8 cellular contexts compared by ENCODE assay signal in the genomic region with DNA sequence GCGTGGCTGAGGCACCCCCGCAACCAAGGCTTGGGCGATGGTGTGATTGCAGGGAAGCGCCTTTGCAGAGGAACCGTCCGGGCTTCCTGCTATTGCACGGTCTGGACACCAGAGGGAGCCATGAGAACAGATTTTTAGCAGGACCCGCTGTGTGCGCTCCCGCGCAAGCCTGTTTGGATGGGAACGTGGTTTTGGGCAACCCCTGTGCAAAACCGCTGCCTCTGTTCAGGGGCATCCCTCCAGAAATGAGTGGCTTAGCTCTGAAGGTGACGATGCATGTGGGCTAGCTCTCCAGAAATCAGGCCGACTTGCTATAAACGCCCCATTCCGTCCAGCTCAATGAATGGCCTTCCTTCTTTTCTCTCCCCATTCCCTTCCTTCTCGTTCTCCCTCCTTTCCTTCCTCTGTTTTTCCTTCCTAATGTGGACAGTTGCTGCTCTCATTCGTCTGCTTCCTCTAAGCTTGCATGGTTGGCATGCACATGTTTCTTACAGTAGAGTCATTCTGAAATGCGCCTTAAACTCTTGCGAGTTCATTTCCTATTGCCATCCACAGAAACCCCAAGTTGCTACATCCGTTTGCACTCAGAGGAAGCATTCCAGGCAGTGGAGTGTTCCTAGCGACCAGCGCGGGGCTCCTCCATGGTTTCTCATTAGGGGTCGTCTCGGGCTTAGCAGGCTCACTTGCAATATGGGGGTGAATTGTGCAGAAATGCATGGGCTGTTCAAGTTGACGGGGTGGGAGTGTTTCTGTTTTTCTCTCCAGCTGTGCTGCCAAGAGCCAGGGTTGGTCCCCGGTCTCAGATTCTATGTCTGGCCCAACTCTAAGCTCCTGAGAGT.
DNase-seq lines count a peak whose midpoint lies in the region; ATAC-seq and TF ChIP-seq lines count a peak whose summit lies in the region.

No MANE protein-coding gene starts in this region.

- ATAC-seq in HG03139 (IDR thresholded peaks at IDR 0.05; ENCODE audit: unreplicated experiment), result peak; percentile 79
- ATAC-seq in naive thymus-derived CD4-positive, alpha-beta T cell, result peak; percentile 81

- TF ChIP-seq POLR2A in esophagus muscularis mucosa (IDR thresholded peaks at IDR 0.05; ENCODE audit: low read depth), result no peak

- peak overlapping the region in 2 of 9 donors; percentile 2 to 16 for H3K27ac Mint-ChIP-seq in naive thymus-derived CD4-positive, alpha-beta T cell

- H3K36me3 ChIP-seq in esophagus muscularis mucosa, result no peaks in the 10 kb centered on the region
- H3K36me3 ChIP-seq in naive thymus-derived CD4-positive, alpha-beta T cell (ENCODE audit: control insufficient read depth in 2 of 3, insufficient read depth in 3 of 3, low read length in 3 of 3), result no peaks in the 10 kb centered on the region

- H3K27me3 ChIP-seq in esophagus muscularis mucosa, result peaks cover 0 to 19% (median 2%) of the 10 kb centered on the region in 4 donors
- H3K27me3 ChIP-seq in naive thymus-derived CD4-positive, alpha-beta T cell (ENCODE audit: control insufficient read depth in 2 of 2, insufficient read depth in 2 of 2, low read length in 2 of 2), result no peaks in the 10 kb centered on the region

- peaks cover 3 to 13% (median 8%) of the 10 kb centered on the region in 5 donors for H3K27me3 Mint-ChIP-seq in naive thymus-derived CD4-positive, alpha-beta T cell

- H3K9me3 Mint-ChIP-seq in naive thymus-derived CD4-positive, alpha-beta T cell, result peaks cover 0 to 12% (median 0%) of the 10 kb centered on the region in 11 donors

- H3K4me1 ChIP-seq in esophagus muscularis mucosa, result peaks cover 0 to 14% (median 9%) of the 10 kb centered on the region in 4 donors
- no peaks in the 10 kb centered on the region for H3K4me1 ChIP-seq in naive thymus-derived CD4-positive, alpha-beta T cell (ENCODE audit: control insufficient read depth in 2 of 2, insufficient read depth in 2 of 2, low read length in 2 of 2)

- peak overlapping the region in 9 of 10 donors; percentile 23 to 82 (median 67) for H3K4me3 Mint-ChIP-seq in naive thymus-derived CD4-positive, alpha-beta T cell

- TF ChIP-seq CTCF in esophagus muscularis mucosa (IDR thresholded peaks at IDR 0.05), result peak; percentile 82 to 97 (median 93)

- intact Hi-C loops in esophagus muscularis mucosa (cut with DNase I), result loop anchor here (1.0 kb wide), 1 partner anchor 904 kb away; no protein-coding TSS in a partner anchor
- intact Hi-C loops in naive thymus-derived CD4-positive, alpha-beta T cell (cut with micrococcal nuclease), result loop anchor here in 1 of 2 donors (1.0 to 2.0 kb wide), 2 partner anchors 903 to 907 kb away; no protein-coding TSS in a partner anchor

- H3K27ac ChIP-seq in esophagus muscularis mucosa (replicated peaks in 1 of 4), result no peak overlapping the region
- no peak overlapping the region for H3K27ac ChIP-seq in naive thymus-derived CD4-positive, alpha-beta T cell (ENCODE audit: low read depth, low read length)

- DNase-seq in NCI-H446 (lab: John Stamatoyannopoulos, UW) (peak; percentile 7 to 40), NCI-H446 treated with DMSO at 0.1 percent for 48 hours (lab: John Stamatoyannopoulos, UW) (no peak), activated T-cell treated with anti-CD3 and anti-CD28 coated beads for 24 hours (ENCODE audit: low read depth) (peak; percentile 24), esophagus muscularis mucosa (ENCODE audit: extremely low spot score) (peak; percentile 93)
- peak; percentile 35 for DNase-seq in NK-92 treated with Interleukin-12 subunit alpha and Interleukin-12 subunit beta, amount 100 ng/mL, for 24 hours (lab: John Stamatoyannopoulos, UW)
- DNase-seq in naive thymus-derived CD4-positive, alpha-beta T cell, result peak in 8 of 9 donors; percentile 5 to 49 (median 42)
- peak; percentile 18 for DNase-seq in stimulated activated CD8-positive, alpha-beta memory T cell treated with anti-CD3 and anti-CD28 coated beads, Interleukin-7, amount 100 ng/mL, for 24 hours (ENCODE audit: low read depth)

- H3K9me3 ChIP-seq in esophagus muscularis mucosa, result no peaks in the 10 kb centered on the region
- H3K9me3 ChIP-seq in naive thymus-derived CD4-positive, alpha-beta T cell (ENCODE audit: control insufficient read depth in 2 of 3, low read length in 3 of 3), result no peaks in the 10 kb centered on the region

- peak overlapping the region; percentile 10 to 40 (median 28) for H3K4me3 ChIP-seq in esophagus muscularis mucosa
- peak overlapping the region; percentile 31 for H3K4me3 ChIP-seq in naive thymus-derived CD4-positive, alpha-beta T cell (ENCODE audit: low read length)

- H3K36me3 Mint-ChIP-seq in naive thymus-derived CD4-positive, alpha-beta T cell, result peaks cover 0 to 5% (median 0%) of the 10 kb centered on the region in 5 donors

- CTCF ChIA-PET in naive thymus-derived CD4-positive, alpha-beta T cell (lab: Charles Lee), result interaction anchor here (1.4 kb wide), 1 partner anchor 9 kb away, joined by 3 read pairs; no protein-coding TSS in a partner anchor

- POLR2A ChIA-PET in naive thymus-derived CD4-positive, alpha-beta T cell (lab: Charles Lee), result no interaction called here

- no peak for TF ChIP-seq EP300 in esophagus muscularis mucosa (IDR thresholded peaks at IDR 0.05)

- 11% methylated on average over 28 of the region's 29 CpGs for WGBS in esophagus muscularis mucosa

- peaks cover 5 to 14% (median 9%) of the 10 kb centered on the region in 7 donors for H3K4me1 Mint-ChIP-seq in naive thymus-derived CD4-positive, alpha-beta T cell
